Comparison of ENCODE assay signal across 15 cellular contexts in the genomic region with DNA sequence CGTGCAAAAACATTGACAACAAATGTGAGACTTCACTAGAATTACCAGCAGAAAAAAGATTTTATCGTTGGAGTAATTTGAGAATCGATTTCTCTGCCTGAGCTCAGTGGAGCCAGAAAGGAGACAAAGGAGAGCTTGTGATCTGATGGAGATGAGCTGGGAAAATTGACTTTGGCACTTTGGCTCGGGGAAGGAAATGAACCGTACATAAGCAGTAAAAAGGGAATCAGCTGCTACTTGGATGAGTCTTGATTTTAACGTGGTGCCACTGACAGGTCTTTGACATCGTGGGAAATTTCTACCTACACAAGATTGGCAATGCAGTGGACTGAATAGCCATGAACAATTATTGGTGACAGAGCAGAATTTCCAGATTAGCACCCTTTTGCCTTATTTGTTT.
DNase-seq lines count a peak whose midpoint lies in the region; ATAC-seq and TF ChIP-seq lines count a peak whose summit lies in the region.
"Had no signal": no experiment of that assay in that cellular context is flagged by ENCODE, and none has a peak within 500 bp of the region (broad histone marks: within the 10 kb centered on the region; RNA-seq: fewer than 3 reads in every experiment).

No MANE protein-coding gene starts in this region.

- ATAC-seq in HG02678 (IDR thresholded peaks at IDR 0.05; ENCODE audit: unreplicated experiment): no peak

- H3K36me3 Mint-ChIP-seq in brain: no peaks in the 10 kb centered on the region
- peaks cover 4% of the 10 kb centered on the region for H3K36me3 Mint-ChIP-seq in nephron progenitor cell (ENCODE audit: low read depth)
- no peaks in the 10 kb centered on the region for H3K36me3 Mint-ChIP-seq in HFFc6 (ENCODE audit: low read depth)
- H3K36me3 Mint-ChIP-seq: CD14-positive monocyte, IgD-negative memory B cell had no signal

- H3K27ac Mint-ChIP-seq in brain (peak overlapping the region in 4 of 5 experiments; percentile 33 to 71 (median 67)), nephron progenitor cell (peak overlapping the region; percentile 68), HFFc6 (no peak overlapping the region)
- H3K27ac Mint-ChIP-seq: CD14-positive monocyte, IgD-negative memory B cell had no signal

- H3K27ac ChIP-seq in uterus: no peak overlapping the region
- H3K27ac ChIP-seq: PC-9 had no signal

- no peaks in the 10 kb centered on the region for H3K27me3 ChIP-seq in uterus

- H3K27me3 Mint-ChIP-seq in brain (no peaks in the 10 kb centered on the region), nephron progenitor cell (ENCODE audit: low read depth, poor library complexity) (peaks cover 4% of the 10 kb centered on the region), HFFc6 (ENCODE audit: insufficient read depth) (peaks cover 10% of the 10 kb centered on the region)
- H3K27me3 Mint-ChIP-seq: IgD-negative memory B cell had no signal

- H3K9me3 Mint-ChIP-seq in brain (peaks cover 0 to 3% (median 0%) of the 10 kb centered on the region in 5 experiments), nephron progenitor cell (peaks cover under 1% of the 10 kb centered on the region), HFFc6 (no peaks in the 10 kb centered on the region)

- TF ChIP-seq POLR2A in uterus (IDR thresholded peaks at IDR 0.05): no peak

- H3K4me3 Mint-ChIP-seq in brain: no peak overlapping the region
- H3K4me3 Mint-ChIP-seq in nephron progenitor cell: no peak overlapping the region
- H3K4me3 Mint-ChIP-seq in HFFc6: no peak overlapping the region
- H3K4me3 Mint-ChIP-seq: CD14-positive monocyte, IgD-negative memory B cell had no signal

- H3K4me1 Mint-ChIP-seq in brain: peaks cover 15% of the 10 kb centered on the region
- H3K4me1 Mint-ChIP-seq in nephron progenitor cell: peaks cover 19% of the 10 kb centered on the region
- no peaks in the 10 kb centered on the region for H3K4me1 Mint-ChIP-seq in HFFc6 (ENCODE audit: low read depth)
- H3K4me1 Mint-ChIP-seq: CD14-positive monocyte, IgD-negative memory B cell had no signal

- intact Hi-C loops in uterus (cut with DNase I; ENCODE audit: low total_unique reads): no loop called here

- DNase-seq in NCI-H1092 (lab: John Stamatoyannopoulos, UW) (peak; percentile 26), NCI-H2227 (lab: John Stamatoyannopoulos, UW; ENCODE audit: unreplicated experiment) (peak; percentile 30), nephron progenitor cell (no peak), uterus (no peak), HFFc6 (no peak)
- DNase-seq: COR-L47, GOT3, NCI-H1930, NCI-H2171 treated with DMSO at 0.1 percent for 48 hours, NCI-H748 treated with DMSO at 0.1 percent for 48 hours, PC-9 had no signal

- no peaks in the 10 kb centered on the region for H3K4me1 ChIP-seq in uterus

- no peaks in the 10 kb centered on the region for H3K9me3 ChIP-seq in uterus

- no peak overlapping the region for H3K4me3 ChIP-seq in uterus
- H3K4me3 ChIP-seq: PC-9 had no signal

- H3K36me3 ChIP-seq in uterus: no peaks in the 10 kb centered on the region

- TF ChIP-seq CTCF in brain (conservative IDR thresholded peaks at IDR 0.05) (no peak), nephron progenitor cell (IDR thresholded peaks at IDR 0.05) (no peak), uterus (IDR thresholded peaks at IDR 0.05) (no peak), HFFc6 (IDR thresholded peaks at IDR 0.05) (no peak)

Comparison
In these comparisons a context has a peak if more than half of its experiments do, and no peak if none do; other contexts are left out.
1. DNase-seq: peak in NCI-H1092 (single experiment) and NCI-H2227 (single experiment); none in nephron progenitor cell (single experiment), uterus (0 of 2) and HFFc6 (single experiment).